In the genomic region with DNA sequence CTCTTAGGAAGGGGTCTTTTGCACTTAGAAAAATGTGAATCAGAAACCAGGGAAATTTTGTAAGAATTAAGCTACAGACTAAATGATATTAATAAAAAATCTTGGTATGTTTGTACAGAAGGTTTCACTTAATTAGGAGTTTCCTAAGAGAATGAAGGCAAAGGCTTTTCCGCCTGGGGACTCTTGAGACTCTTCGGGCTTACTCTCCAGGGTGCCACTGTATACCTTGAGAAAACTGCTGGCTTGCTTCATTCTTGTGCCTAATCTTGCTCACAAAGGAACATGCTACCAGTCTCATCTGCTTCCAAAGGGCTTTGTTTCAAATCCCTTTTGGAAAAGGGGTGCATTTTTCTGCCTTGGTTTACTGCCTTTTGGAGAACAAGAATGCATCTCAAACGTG, we compare ENCODE assay signal across 16 cellular contexts. TPM values are rescaled to one million over a fixed set of nuclear protein-coding genes. Genes with fewer than 3 reads are reported as not detected.
DNase-seq lines count a peak whose midpoint lies in the region; ATAC-seq, FAIRE-seq and TF ChIP-seq lines count a peak whose summit lies in the region.
"Had no signal": no experiment of that assay in that cellular context is flagged by ENCODE, and none has a peak within 500 bp of the region (broad histone marks: within the 10 kb centered on the region; RNA-seq: fewer than 3 reads in every experiment).

No MANE protein-coding gene starts in this region.

- H3K36me3 Mint-ChIP-seq in nephron (ENCODE audit: low read depth), result peaks cover 11% of the 10 kb centered on the region
- peaks cover 12 to 15% of the 10 kb centered on the region in 2 donors for H3K36me3 Mint-ChIP-seq in stimulated activated naive B cell treated with anti-CD40 and anti-IgM and Interleukin-4, amounts not matched to agents 10 μg/mL and 1 μg/mL and 100 μg/mL, for 72 hours

- no peaks in the 10 kb centered on the region for H3K9me3 Mint-ChIP-seq in nephron
- no peaks in the 10 kb centered on the region for H3K9me3 Mint-ChIP-seq in stimulated activated naive B cell treated with anti-CD40 and anti-IgM and Interleukin-4, amounts not matched to agents 10 μg/mL and 1 μg/mL and 100 μg/mL, for 72 hours
- H3K9me3 Mint-ChIP-seq: CD4-positive, CD25-positive, alpha-beta regulatory T cell had no signal

- peaks cover 62% of the 10 kb centered on the region for H3K4me1 ChIP-seq in left ventricle myocardium inferior
- peaks cover 0 to 32% of the 10 kb centered on the region in 2 donors for H3K4me1 ChIP-seq in right atrium auricular region
- H3K4me1 ChIP-seq in pancreas, result no peaks in the 10 kb centered on the region

- peak overlapping the region; percentile 60 to 88 (median 70) for H3K27ac Mint-ChIP-seq in nephron
- no peak overlapping the region for H3K27ac Mint-ChIP-seq in stimulated activated naive B cell treated with anti-CD40 and anti-IgM and Interleukin-4, amounts not matched to agents 10 μg/mL and 1 μg/mL and 100 μg/mL, for 72 hours

- no peak for FAIRE-seq in pancreas (lab: Jason Lieb, UNC)
- FAIRE-seq: GM12878, H54 had no signal

- ATAC-seq in HG03460 (IDR thresholded peaks at IDR 0.05; ENCODE audit: unreplicated experiment) (no peak), pancreas (no peak)
- ATAC-seq in stimulated activated naive B cell treated with anti-CD40 and anti-IgM and Interleukin-4, amounts not matched to agents 10 μg/mL and 1 μg/mL and 100 μg/mL, for 72 hours (replicated peaks), result no peak

- H3K27me3 ChIP-seq in left ventricle myocardium inferior (ENCODE audit: low read depth) (peaks cover 27% of the 10 kb centered on the region), right atrium auricular region (no peaks in the 10 kb centered on the region), pancreas (no peaks in the 10 kb centered on the region)
- H3K27me3 ChIP-seq: Peyer's patch had no signal

- DNase-seq in left ventricle myocardium inferior (no peak), right atrium auricular region (ENCODE audit: low spot score) (no peak), fibroblast of gingiva (ENCODE audit: low read depth) (peak; percentile 21), pancreas (no peak)
- no peak for DNase-seq in stimulated activated naive B cell treated with anti-CD40 and anti-IgM and Interleukin-4, amounts not matched to agents 10 μg/mL and 1 μg/mL and 100 μg/mL, for 72 hours
- DNase-seq: CD4-positive, CD25-positive, alpha-beta regulatory T cell; DND-41; Kasumi-1; NCI-H1694; NCI-H2081; NCI-H526; Peyer's patch had no signal

- H3K36me3 ChIP-seq in left ventricle myocardium inferior (peaks cover 12% of the 10 kb centered on the region), right atrium auricular region (peaks cover 10% of the 10 kb centered on the region), pancreas (peaks cover 0 to 3% (median 0%) of the 10 kb centered on the region in 3 donors)

- intact Hi-C loops in left ventricle myocardium inferior (cut with micrococcal nuclease), result loop anchor here (10.0 kb wide), 1 partner anchor 158 kb away; the partner anchor contains the start of gene SPRED2
- intact Hi-C loops in pancreas (cut with DNase I), result no loop called here

- no peak overlapping the region for H3K4me3 ChIP-seq in left ventricle myocardium inferior
- H3K4me3 ChIP-seq in right atrium auricular region, result no peak overlapping the region
- no peak overlapping the region for H3K4me3 ChIP-seq in pancreas
- H3K4me3 ChIP-seq: GM12878, Peyer's patch had no signal

- peaks cover 53% of the 10 kb centered on the region for H3K4me1 Mint-ChIP-seq in nephron
- H3K4me1 Mint-ChIP-seq in stimulated activated naive B cell treated with anti-CD40 and anti-IgM and Interleukin-4, amounts not matched to agents 10 μg/mL and 1 μg/mL and 100 μg/mL, for 72 hours, result peaks cover 14 to 17% of the 10 kb centered on the region in 2 donors

- WGBS in pancreas, 2 donors, result 76 to 80% methylated on average over 3 of the region's 3 CpGs

- H3K27ac ChIP-seq in left ventricle myocardium inferior (replicated peaks) (peak overlapping the region; percentile 51), right atrium auricular region (no peak overlapping the region), pancreas (no peak overlapping the region)
- H3K27ac ChIP-seq: Peyer's patch had no signal

- no peaks in the 10 kb centered on the region for H3K9me3 ChIP-seq in left ventricle myocardium inferior (replicated peaks)
- H3K9me3 ChIP-seq in right atrium auricular region, result no peaks in the 10 kb centered on the region
- H3K9me3 ChIP-seq in pancreas, result no peaks in the 10 kb centered on the region
- H3K9me3 ChIP-seq: Peyer's patch had no signal

- no peak overlapping the region for H3K4me3 Mint-ChIP-seq in nephron
- H3K4me3 Mint-ChIP-seq in stimulated activated naive B cell treated with anti-CD40 and anti-IgM and Interleukin-4, amounts not matched to agents 10 μg/mL and 1 μg/mL and 100 μg/mL, for 72 hours, result no peak overlapping the region
- H3K4me3 Mint-ChIP-seq: CD4-positive, CD25-positive, alpha-beta regulatory T cell had no signal

- no peaks in the 10 kb centered on the region for H3K27me3 Mint-ChIP-seq in nephron (ENCODE audit: low read depth)
- no peaks in the 10 kb centered on the region for H3K27me3 Mint-ChIP-seq in stimulated activated naive B cell treated with anti-CD40 and anti-IgM and Interleukin-4, amounts not matched to agents 10 μg/mL and 1 μg/mL and 100 μg/mL, for 72 hours
- H3K27me3 Mint-ChIP-seq: CD4-positive, CD25-positive, alpha-beta regulatory T cell had no signal

- TF ChIP-seq CTCF in left ventricle myocardium inferior (IDR thresholded peaks at IDR 0.05; ENCODE audit: borderline replicate concordance) (no peak), right atrium auricular region (IDR thresholded peaks at IDR 0.05) (no peak), nephron (IDR thresholded peaks at IDR 0.05; ENCODE audit: unreplicated experiment in 3 of 3) (no peak), pancreas (IDR thresholded peaks at IDR 0.05) (no peak)

RNA-seq across cellular contexts. Expression of gene ACTR2, which starts 49.5 kb away (rescaled TPM):
- total RNA-seq in left ventricle myocardium inferior (100.0 TPM), right atrium auricular region (10 to 100 TPM; 41.2 to 45.5 TPM), pancreas (100 to 1,000 TPM in 2 of 6 donors, 10 to 100 TPM in 4; 47.2 to 115 (median 70.9) TPM)
- polyA plus RNA-seq in pancreas, result 10 to 100 TPM; 19.8 to 36.6 TPM
